Comparison of ENCODE assay signal across 1 cellular context in genomic region chr6:37243816-37244370, GRCh38.
A peak's percentile ranks its signal among the peaks of the same experiment; 100 is the strongest.
TF ChIP-seq lines count a peak whose summit lies in the region.

No MANE protein-coding gene starts in this region.

TF ChIP-seq in K562, 482 proteins besides CTCF, POLR2A, EP300 and RAD21 (continued from another document and continues in another):
- TF ChIP-seq, protein P1, sequence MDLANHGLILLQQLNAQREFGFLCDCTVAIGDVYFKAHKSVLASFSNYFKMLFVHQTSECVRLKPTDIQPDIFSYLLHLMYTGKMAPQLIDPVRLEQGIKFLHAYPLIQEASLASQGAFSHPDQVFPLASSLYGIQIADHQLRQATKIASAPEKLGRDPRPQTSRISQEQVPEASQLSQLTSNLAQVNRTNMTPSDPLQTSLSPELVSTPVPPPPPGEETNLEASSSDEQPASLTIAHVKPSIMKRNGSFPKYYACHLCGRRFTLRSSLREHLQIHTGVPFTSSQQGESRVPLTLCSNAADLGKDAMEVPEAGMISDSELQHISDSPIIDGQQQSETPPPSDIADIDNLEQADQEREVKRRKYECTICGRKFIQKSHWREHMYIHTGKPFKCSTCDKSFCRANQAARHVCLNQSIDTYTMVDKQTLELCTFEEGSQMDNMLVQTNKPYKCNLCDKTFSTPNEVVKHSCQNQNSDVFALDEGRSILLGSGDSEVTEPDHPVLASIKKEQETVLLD (IDR thresholded peaks at IDR 0.05), result no peak; the same call in 1 of the 2 replicates
- TF ChIP-seq PHTF2 (CRISPR knock-in tag; IDR thresholded peaks at IDR 0.05), result no peak
- no peak for TF ChIP-seq ZBTB17 (CRISPR knock-in tag; IDR thresholded peaks at IDR 0.05)
- TF ChIP-seq, protein P2, sequence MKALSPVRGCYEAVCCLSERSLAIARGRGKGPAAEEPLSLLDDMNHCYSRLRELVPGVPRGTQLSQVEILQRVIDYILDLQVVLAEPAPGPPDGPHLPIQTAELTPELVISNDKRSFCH (CRISPR knock-in tag; IDR thresholded peaks at IDR 0.05), result no peak
- TF ChIP-seq, protein P2 (tag; IDR thresholded peaks at IDR 0.05), result no peak
- TF ChIP-seq, protein P3, sequence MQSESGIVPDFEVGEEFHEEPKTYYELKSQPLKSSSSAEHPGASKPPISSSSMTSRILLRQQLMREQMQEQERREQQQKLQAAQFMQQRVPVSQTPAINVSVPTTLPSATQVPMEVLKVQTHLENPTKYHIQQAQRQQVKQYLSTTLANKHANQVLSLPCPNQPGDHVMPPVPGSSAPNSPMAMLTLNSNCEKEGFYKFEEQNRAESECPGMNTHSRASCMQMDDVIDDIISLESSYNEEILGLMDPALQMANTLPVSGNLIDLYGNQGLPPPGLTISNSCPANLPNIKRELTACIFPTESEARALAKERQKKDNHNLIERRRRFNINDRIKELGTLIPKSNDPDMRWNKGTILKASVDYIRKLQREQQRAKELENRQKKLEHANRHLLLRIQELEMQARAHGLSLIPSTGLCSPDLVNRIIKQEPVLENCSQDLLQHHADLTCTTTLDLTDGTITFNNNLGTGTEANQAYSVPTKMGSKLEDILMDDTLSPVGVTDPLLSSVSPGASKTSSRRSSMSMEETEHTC (IDR thresholded peaks at IDR 0.05), result no peak
- TF ChIP-seq MAX (CRISPR knock-in tag; IDR thresholded peaks at IDR 0.05), result no peak
- no peak for TF ChIP-seq ZNF253 (CRISPR knock-in tag; conservative IDR thresholded peaks at IDR 0.05)
- no peak for TF ChIP-seq SRSF7 (optimal IDR thresholded peaks at IDR 0.05; ENCODE audit: low read depth, low read length)
- no peak for TF ChIP-seq TAF9B (IDR thresholded peaks at IDR 0.05; ENCODE audit: partially characterized antibody)
- TF ChIP-seq NCOA6 (IDR thresholded peaks at IDR 0.05), result no peak
- TF ChIP-seq, protein P4, sequence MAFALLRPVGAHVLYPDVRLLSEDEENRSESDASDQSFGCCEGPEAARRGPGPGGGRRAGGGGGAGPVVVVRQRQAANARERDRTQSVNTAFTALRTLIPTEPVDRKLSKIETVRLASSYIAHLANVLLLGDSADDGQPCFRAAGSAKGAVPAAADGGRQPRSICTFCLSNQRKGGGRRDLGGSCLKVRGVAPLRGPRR (CRISPR knock-in tag; IDR thresholded peaks at IDR 0.05), result no peak
- TF ChIP-seq ZNF407 (IDR thresholded peaks at IDR 0.05; ENCODE audit: low read depth), result no peak
- TF ChIP-seq NRF1 (conservative IDR thresholded peaks at IDR 0.05 in 1 of 2, IDR thresholded peaks at IDR 0.05 in 1 of 2), result no peak
- 0 out of 2 replicates have a peak, but pooled peaks have one; percentile 34 for TF ChIP-seq KLF16 (IDR thresholded peaks at IDR 0.05)
- no peak for TF ChIP-seq NFIX (CRISPR knock-in tag; IDR thresholded peaks at IDR 0.05; ENCODE audit: low read depth)
- no peak for TF ChIP-seq ZNF263 (CRISPR knock-in tag; IDR thresholded peaks at IDR 0.05; ENCODE audit: borderline replicate concordance)
- peak; percentile 81; the same call in 1 of the 2 replicates for TF ChIP-seq NBN (IDR thresholded peaks at IDR 0.05; ENCODE audit: low read depth)
- TF ChIP-seq HBP1 (CRISPR knock-in tag; IDR thresholded peaks at IDR 0.05), result no peak
- TF ChIP-seq GATAD2B (IDR thresholded peaks at IDR 0.05; ENCODE audit: borderline replicate concordance), result peak; percentile 62; the same call in 1 of the 2 replicates
- TF ChIP-seq, protein P5, sequence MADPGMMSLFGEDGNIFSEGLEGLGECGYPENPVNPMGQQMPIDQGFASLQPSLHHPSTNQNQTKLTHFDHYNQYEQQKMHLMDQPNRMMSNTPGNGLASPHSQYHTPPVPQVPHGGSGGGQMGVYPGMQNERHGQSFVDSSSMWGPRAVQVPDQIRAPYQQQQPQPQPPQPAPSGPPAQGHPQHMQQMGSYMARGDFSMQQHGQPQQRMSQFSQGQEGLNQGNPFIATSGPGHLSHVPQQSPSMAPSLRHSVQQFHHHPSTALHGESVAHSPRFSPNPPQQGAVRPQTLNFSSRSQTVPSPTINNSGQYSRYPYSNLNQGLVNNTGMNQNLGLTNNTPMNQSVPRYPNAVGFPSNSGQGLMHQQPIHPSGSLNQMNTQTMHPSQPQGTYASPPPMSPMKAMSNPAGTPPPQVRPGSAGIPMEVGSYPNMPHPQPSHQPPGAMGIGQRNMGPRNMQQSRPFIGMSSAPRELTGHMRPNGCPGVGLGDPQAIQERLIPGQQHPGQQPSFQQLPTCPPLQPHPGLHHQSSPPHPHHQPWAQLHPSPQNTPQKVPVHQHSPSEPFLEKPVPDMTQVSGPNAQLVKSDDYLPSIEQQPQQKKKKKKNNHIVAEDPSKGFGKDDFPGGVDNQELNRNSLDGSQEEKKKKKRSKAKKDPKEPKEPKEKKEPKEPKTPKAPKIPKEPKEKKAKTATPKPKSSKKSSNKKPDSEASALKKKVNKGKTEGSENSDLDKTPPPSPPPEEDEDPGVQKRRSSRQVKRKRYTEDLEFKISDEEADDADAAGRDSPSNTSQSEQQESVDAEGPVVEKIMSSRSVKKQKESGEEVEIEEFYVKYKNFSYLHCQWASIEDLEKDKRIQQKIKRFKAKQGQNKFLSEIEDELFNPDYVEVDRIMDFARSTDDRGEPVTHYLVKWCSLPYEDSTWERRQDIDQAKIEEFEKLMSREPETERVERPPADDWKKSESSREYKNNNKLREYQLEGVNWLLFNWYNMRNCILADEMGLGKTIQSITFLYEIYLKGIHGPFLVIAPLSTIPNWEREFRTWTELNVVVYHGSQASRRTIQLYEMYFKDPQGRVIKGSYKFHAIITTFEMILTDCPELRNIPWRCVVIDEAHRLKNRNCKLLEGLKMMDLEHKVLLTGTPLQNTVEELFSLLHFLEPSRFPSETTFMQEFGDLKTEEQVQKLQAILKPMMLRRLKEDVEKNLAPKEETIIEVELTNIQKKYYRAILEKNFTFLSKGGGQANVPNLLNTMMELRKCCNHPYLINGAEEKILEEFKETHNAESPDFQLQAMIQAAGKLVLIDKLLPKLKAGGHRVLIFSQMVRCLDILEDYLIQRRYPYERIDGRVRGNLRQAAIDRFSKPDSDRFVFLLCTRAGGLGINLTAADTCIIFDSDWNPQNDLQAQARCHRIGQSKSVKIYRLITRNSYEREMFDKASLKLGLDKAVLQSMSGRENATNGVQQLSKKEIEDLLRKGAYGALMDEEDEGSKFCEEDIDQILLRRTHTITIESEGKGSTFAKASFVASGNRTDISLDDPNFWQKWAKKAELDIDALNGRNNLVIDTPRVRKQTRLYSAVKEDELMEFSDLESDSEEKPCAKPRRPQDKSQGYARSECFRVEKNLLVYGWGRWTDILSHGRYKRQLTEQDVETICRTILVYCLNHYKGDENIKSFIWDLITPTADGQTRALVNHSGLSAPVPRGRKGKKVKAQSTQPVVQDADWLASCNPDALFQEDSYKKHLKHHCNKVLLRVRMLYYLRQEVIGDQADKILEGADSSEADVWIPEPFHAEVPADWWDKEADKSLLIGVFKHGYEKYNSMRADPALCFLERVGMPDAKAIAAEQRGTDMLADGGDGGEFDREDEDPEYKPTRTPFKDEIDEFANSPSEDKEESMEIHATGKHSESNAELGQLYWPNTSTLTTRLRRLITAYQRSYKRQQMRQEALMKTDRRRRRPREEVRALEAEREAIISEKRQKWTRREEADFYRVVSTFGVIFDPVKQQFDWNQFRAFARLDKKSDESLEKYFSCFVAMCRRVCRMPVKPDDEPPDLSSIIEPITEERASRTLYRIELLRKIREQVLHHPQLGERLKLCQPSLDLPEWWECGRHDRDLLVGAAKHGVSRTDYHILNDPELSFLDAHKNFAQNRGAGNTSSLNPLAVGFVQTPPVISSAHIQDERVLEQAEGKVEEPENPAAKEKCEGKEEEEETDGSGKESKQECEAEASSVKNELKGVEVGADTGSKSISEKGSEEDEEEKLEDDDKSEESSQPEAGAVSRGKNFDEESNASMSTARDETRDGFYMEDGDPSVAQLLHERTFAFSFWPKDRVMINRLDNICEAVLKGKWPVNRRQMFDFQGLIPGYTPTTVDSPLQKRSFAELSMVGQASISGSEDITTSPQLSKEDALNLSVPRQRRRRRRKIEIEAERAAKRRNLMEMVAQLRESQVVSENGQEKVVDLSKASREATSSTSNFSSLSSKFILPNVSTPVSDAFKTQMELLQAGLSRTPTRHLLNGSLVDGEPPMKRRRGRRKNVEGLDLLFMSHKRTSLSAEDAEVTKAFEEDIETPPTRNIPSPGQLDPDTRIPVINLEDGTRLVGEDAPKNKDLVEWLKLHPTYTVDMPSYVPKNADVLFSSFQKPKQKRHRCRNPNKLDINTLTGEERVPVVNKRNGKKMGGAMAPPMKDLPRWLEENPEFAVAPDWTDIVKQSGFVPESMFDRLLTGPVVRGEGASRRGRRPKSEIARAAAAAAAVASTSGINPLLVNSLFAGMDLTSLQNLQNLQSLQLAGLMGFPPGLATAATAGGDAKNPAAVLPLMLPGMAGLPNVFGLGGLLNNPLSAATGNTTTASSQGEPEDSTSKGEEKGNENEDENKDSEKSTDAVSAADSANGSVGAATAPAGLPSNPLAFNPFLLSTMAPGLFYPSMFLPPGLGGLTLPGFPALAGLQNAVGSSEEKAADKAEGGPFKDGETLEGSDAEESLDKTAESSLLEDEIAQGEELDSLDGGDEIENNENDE (IDR thresholded peaks at IDR 0.05; ENCODE audit: low read depth, low read length), result no peak
- TF ChIP-seq ZNF282 (CRISPR knock-in tag; IDR thresholded peaks at IDR 0.05), result no peak
- no peak for TF ChIP-seq ELF1 (tag; IDR thresholded peaks at IDR 0.05)
- TF ChIP-seq NR2C2 (CRISPR knock-in tag; IDR thresholded peaks at IDR 0.05), result no peak
- no peak; the same call in 1 of the 2 replicates for TF ChIP-seq NR2C2 (tag; IDR thresholded peaks at IDR 0.05)
